In the genomic region with DNA sequence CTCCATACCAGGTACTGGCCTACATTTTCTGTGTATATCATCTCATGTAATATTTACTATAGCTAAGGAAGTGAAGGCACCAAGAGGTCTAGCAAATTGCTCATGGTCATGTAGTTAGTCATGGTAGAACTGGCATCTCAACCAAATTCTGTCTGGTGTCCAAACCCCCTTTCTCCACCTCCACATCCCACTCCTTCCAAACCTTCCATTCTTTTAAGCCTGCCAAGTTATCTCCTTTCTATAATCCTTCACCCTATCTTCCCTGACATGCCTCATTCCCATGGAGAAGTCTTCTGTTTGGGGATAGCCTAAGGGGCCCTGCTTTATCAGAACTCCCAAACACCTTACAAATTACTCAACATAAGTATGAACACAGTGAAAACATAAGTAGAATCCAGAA, we compare ENCODE assay signal across 3 cellular contexts.
TF ChIP-seq lines count a peak whose summit lies in the region.

No MANE protein-coding gene starts in this region.

TF ChIP-seq in SK-N-SH, 30 proteins besides CTCF, POLR2A, EP300 and RAD21 (continues in another document):
- TF ChIP-seq GATA2 (CRISPR knock-in tag; IDR thresholded peaks at IDR 0.05) = no peak
- TF ChIP-seq ELF1 (IDR thresholded peaks at IDR 0.05) = no peak
- TF ChIP-seq TCF12 (IDR thresholded peaks at IDR 0.05) = no peak
- TF ChIP-seq MXI1 (IDR thresholded peaks at IDR 0.05; ENCODE audit: low read depth, low read length) = no peak
- TF ChIP-seq, protein P1, sequence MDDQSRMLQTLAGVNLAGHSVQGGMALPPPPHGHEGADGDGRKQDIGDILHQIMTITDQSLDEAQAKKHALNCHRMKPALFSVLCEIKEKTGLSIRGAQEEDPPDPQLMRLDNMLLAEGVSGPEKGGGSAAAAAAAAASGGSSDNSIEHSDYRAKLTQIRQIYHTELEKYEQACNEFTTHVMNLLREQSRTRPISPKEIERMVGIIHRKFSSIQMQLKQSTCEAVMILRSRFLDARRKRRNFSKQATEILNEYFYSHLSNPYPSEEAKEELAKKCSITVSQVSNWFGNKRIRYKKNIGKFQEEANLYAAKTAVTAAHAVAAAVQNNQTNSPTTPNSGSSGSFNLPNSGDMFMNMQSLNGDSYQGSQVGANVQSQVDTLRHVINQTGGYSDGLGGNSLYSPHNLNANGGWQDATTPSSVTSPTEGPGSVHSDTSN (IDR thresholded peaks at IDR 0.05) = no peak
- no peak for TF ChIP-seq RXRA (IDR thresholded peaks at IDR 0.05; ENCODE audit: borderline replicate concordance, low read depth)
- TF ChIP-seq MEF2A (IDR thresholded peaks at IDR 0.05; ENCODE audit: borderline replicate concordance, low read depth) = no peak
- no peak for TF ChIP-seq FOXJ3 (CRISPR knock-in tag; IDR thresholded peaks at IDR 0.05)
- TF ChIP-seq, protein P2, sequence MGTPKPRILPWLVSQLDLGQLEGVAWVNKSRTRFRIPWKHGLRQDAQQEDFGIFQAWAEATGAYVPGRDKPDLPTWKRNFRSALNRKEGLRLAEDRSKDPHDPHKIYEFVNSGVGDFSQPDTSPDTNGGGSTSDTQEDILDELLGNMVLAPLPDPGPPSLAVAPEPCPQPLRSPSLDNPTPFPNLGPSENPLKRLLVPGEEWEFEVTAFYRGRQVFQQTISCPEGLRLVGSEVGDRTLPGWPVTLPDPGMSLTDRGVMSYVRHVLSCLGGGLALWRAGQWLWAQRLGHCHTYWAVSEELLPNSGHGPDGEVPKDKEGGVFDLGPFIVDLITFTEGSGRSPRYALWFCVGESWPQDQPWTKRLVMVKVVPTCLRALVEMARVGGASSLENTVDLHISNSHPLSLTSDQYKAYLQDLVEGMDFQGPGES (IDR thresholded peaks at IDR 0.05; ENCODE audit: low read depth, low read length) = no peak
- TF ChIP-seq, protein P3, sequence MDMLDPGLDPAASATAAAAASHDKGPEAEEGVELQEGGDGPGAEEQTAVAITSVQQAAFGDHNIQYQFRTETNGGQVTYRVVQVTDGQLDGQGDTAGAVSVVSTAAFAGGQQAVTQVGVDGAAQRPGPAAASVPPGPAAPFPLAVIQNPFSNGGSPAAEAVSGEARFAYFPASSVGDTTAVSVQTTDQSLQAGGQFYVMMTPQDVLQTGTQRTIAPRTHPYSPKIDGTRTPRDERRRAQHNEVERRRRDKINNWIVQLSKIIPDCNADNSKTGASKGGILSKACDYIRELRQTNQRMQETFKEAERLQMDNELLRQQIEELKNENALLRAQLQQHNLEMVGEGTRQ (IDR thresholded peaks at IDR 0.05; ENCODE audit: borderline replicate concordance, low read depth, low read length) = no peak
- TF ChIP-seq NRF1 (IDR thresholded peaks at IDR 0.05; ENCODE audit: low read depth, low read length) = no peak
- TF ChIP-seq TEAD4 (IDR thresholded peaks at IDR 0.05; ENCODE audit: borderline replicate concordance, insufficient read depth) = no peak
- TF ChIP-seq GABPA (IDR thresholded peaks at IDR 0.05; ENCODE audit: low read depth) = no peak
- TF ChIP-seq, protein P4, sequence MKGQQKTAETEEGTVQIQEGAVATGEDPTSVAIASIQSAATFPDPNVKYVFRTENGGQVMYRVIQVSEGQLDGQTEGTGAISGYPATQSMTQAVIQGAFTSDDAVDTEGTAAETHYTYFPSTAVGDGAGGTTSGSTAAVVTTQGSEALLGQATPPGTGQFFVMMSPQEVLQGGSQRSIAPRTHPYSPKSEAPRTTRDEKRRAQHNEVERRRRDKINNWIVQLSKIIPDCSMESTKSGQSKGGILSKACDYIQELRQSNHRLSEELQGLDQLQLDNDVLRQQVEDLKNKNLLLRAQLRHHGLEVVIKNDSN (IDR thresholded peaks at IDR 0.05; ENCODE audit: borderline replicate concordance, low read depth) = no peak

TF ChIP-seq in SK-N-SH treated with all-trans-retinoic acid at 6 μM for 48 hours, 23 proteins besides CTCF, POLR2A, EP300 and RAD21:
- TF ChIP-seq OSR1 (CRISPR knock-in tag; IDR thresholded peaks at IDR 0.05) (no peak), ZC3H10 (CRISPR knock-in tag; IDR thresholded peaks at IDR 0.05) (no peak), PPARA (CRISPR knock-in tag; IDR thresholded peaks at IDR 0.05; ENCODE audit: borderline replicate concordance) (no peak), ZFP30 (CRISPR knock-in tag; IDR thresholded peaks at IDR 0.05) (no peak), CSDC2 (CRISPR knock-in tag; IDR thresholded peaks at IDR 0.05) (no peak), ZNF565 (CRISPR knock-in tag; conservative IDR thresholded peaks at IDR 0.05; ENCODE audit: low read depth) (no peak), SNAI2 (CRISPR knock-in tag; IDR thresholded peaks at IDR 0.05) (no peak), ARNTL (CRISPR knock-in tag; IDR thresholded peaks at IDR 0.05; ENCODE audit: borderline replicate concordance, low read depth) (no peak), TCF4 (CRISPR knock-in tag; IDR thresholded peaks at IDR 0.05; ENCODE audit: borderline replicate concordance) (no peak), ZFP3 (CRISPR knock-in tag; IDR thresholded peaks at IDR 0.05) (no peak), TOX (CRISPR knock-in tag; IDR thresholded peaks at IDR 0.05; ENCODE audit: borderline replicate concordance) (no peak), RARB (CRISPR knock-in tag; IDR thresholded peaks at IDR 0.05) (no peak), ESRRG (CRISPR knock-in tag; IDR thresholded peaks at IDR 0.05) (no peak)
- TF ChIP-seq, protein P5, sequence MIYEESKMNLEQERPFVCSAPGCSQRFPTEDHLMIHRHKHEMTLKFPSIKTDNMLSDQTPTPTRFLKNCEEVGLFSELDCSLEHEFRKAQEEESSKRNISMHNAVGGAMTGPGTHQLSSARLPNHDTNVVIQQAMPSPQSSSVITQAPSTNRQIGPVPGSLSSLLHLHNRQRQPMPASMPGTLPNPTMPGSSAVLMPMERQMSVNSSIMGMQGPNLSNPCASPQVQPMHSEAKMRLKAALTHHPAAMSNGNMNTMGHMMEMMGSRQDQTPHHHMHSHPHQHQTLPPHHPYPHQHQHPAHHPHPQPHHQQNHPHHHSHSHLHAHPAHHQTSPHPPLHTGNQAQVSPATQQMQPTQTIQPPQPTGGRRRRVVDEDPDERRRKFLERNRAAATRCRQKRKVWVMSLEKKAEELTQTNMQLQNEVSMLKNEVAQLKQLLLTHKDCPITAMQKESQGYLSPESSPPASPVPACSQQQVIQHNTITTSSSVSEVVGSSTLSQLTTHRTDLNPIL (CRISPR knock-in tag; IDR thresholded peaks at IDR 0.05; ENCODE audit: low read depth) = no peak
- TF ChIP-seq, protein P6, sequence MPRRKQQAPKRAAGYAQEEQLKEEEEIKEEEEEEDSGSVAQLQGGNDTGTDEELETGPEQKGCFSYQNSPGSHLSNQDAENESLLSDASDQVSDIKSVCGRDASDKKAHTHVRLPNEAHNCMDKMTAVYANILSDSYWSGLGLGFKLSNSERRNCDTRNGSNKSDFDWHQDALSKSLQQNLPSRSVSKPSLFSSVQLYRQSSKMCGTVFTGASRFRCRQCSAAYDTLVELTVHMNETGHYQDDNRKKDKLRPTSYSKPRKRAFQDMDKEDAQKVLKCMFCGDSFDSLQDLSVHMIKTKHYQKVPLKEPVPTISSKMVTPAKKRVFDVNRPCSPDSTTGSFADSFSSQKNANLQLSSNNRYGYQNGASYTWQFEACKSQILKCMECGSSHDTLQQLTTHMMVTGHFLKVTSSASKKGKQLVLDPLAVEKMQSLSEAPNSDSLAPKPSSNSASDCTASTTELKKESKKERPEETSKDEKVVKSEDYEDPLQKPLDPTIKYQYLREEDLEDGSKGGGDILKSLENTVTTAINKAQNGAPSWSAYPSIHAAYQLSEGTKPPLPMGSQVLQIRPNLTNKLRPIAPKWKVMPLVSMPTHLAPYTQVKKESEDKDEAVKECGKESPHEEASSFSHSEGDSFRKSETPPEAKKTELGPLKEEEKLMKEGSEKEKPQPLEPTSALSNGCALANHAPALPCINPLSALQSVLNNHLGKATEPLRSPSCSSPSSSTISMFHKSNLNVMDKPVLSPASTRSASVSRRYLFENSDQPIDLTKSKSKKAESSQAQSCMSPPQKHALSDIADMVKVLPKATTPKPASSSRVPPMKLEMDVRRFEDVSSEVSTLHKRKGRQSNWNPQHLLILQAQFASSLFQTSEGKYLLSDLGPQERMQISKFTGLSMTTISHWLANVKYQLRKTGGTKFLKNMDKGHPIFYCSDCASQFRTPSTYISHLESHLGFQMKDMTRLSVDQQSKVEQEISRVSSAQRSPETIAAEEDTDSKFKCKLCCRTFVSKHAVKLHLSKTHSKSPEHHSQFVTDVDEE (CRISPR knock-in tag; IDR thresholded peaks at IDR 0.05) = no peak
- TF ChIP-seq, protein P7, sequence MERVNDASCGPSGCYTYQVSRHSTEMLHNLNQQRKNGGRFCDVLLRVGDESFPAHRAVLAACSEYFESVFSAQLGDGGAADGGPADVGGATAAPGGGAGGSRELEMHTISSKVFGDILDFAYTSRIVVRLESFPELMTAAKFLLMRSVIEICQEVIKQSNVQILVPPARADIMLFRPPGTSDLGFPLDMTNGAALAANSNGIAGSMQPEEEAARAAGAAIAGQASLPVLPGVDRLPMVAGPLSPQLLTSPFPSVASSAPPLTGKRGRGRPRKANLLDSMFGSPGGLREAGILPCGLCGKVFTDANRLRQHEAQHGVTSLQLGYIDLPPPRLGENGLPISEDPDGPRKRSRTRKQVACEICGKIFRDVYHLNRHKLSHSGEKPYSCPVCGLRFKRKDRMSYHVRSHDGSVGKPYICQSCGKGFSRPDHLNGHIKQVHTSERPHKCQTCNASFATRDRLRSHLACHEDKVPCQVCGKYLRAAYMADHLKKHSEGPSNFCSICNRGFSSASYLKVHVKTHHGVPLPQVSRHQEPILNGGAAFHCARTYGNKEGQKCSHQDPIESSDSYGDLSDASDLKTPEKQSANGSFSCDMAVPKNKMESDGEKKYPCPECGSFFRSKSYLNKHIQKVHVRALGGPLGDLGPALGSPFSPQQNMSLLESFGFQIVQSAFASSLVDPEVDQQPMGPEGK (CRISPR knock-in tag; IDR thresholded peaks at IDR 0.05; ENCODE audit: borderline replicate concordance) = no peak

TF ChIP-seq in IMR-90, 13 proteins besides CTCF, POLR2A, EP300 and RAD21:
- no peak for TF ChIP-seq BHLHE40 (IDR thresholded peaks at IDR 0.05; ENCODE audit: low read depth, low read length)
